Comparison of ENCODE assay signal across 21 cellular contexts in the genomic region with DNA sequence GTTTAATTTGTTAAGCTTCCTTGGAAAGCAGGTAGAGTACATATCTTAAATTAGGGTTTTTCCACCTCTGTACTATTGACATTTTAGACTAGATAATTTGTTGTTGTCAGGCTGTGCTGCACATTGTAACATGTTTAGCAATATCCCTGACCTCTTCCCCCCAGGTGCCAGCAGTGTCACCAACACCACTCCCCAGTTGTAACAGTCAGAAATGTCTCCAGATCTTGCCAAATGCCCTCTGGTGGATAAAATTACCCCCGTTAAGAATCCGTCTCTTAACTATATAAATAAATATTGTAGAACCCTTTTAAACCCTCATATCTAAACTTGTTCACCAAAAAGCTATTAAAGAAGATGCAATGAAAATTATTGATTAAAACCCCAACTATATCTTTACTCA.
"Had no signal": no experiment of that assay in that cellular context is flagged by ENCODE, and none has a peak within 500 bp of the region (broad histone marks: within the 10 kb centered on the region; RNA-seq: fewer than 3 reads in every experiment).

No MANE protein-coding gene starts in this region.

- H3K4me1 ChIP-seq: left lung, parathyroid adenoma, testis had no signal

- H3K9ac ChIP-seq: parathyroid adenoma had no signal

- H3K9me3 ChIP-seq: ascending aorta, left lung, stomach, testis had no signal

- DNase-seq: activated CD4-positive, alpha-beta T cell treated with anti-CD3 and anti-CD28 coated beads, Interleukin-2, amount 50 U/mL, for 4 hours; activated effector memory CD4-positive, alpha-beta T cell treated with anti-CD3 and anti-CD28 coated beads, Interleukin-2, amount 50 U/mL, for 16 hours; activated naive CD4-positive, alpha-beta T cell treated with anti-CD3 and anti-CD28 coated beads, Interleukin-2, amount 50 U/mL, for 16 hours; activated T-cell treated with anti-CD3 and anti-CD28 coated beads, Interleukin-2, amount 50 U/mL, for 72 hours; cerebellar nuclear complex; effector memory CD4-positive, alpha-beta T cell; foreskin fibroblast; hippocampal formation; kidney; left lung; mammary epithelial cell; midbrain; stimulated activated CD4-positive, alpha-beta T cell treated with anti-CD3 and anti-CD28 coated beads, Interleukin-4, amount 100 ng/mL, for 24 hours; stomach; testis had no signal

- FAIRE-seq: bronchial epithelial cell, kidney, TTC549 had no signal

- H3K27ac ChIP-seq: ascending aorta, left lung, parathyroid adenoma, stomach, testis had no signal

- H3K27me3 ChIP-seq: ascending aorta, left lung, stomach, testis had no signal

- H3K79me2 ChIP-seq: parathyroid adenoma had no signal

- H2AFZ ChIP-seq: parathyroid adenoma had no signal

- ATAC-seq: activated T-cell treated with anti-CD3 and anti-CD28 coated beads, Interleukin-2, amount 50 U/mL, for 72 hours; left lung; sciatic nerve; stimulated activated effector memory CD8-positive, alpha-beta T cell treated with anti-CD3 and anti-CD28 coated beads, Interleukin-12 subunit alpha, Interleukin-12 subunit beta, amount 100 ng/mL, for 72 hours had no signal

- H3K4me3 ChIP-seq: ascending aorta, left lung, stomach, testis had no signal

- H3K36me3 ChIP-seq: ascending aorta, left lung, stomach had no signal
